ENCODE assay signal across 24 cellular contexts in the genomic region with DNA sequence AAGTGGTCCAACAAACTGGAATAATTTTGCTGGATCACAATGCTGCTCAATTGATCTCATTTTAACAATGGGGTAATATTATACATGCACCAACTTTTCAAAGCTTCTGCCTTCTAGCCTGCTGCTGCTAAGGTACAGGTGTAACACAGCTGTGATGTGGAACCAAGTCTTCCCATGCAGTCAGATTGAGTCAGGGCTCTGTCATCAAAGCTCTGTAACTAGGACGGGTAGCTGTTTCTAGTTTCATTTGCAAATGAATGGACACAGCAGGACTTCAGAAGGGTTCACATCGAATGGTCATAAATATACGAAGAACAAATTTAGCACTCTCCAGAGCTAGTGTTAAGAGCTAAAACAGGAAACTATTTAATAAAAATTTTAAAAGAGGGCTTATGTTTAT.
"Had no signal": no experiment of that assay in that cellular context is flagged by ENCODE, and none has a peak within 500 bp of the region (broad histone marks: within the 10 kb centered on the region; RNA-seq: fewer than 3 reads in every experiment).

No MANE protein-coding gene starts in this region.

- H3K36me3 Mint-ChIP-seq: immature natural killer cell, naive B cell had no signal

- H3K4me1 ChIP-seq: lower lobe of right lung, pancreas had no signal

- DNase-seq: dermis blood vessel endothelial cell; effector CD4-positive, alpha-beta T cell; endodermal cell; heart left ventricle; hippocampal formation; immature natural killer cell; left cardiac atrium; left ventricle myocardium inferior; lower lobe of right lung; mesenchymal stem cell; naive B cell; occipital lobe; pancreas; right cardiac atrium; small intestine; stimulated activated CD4-positive, alpha-beta T cell treated with anti-CD3 and anti-CD28 coated beads, Interleukin-12 subunit alpha, Interleukin-12 subunit beta, amount 100 ng/mL, for 4 hours; stimulated activated naive CD4-positive, alpha-beta T cell treated with Interleukin-2 at 50 U/mL for 16 hours; trophoblast cell had no signal

- ATAC-seq: heart left ventricle, left cardiac atrium, lower lobe of right lung, pancreas, right cardiac atrium had no signal

- H3K27me3 Mint-ChIP-seq: progenitor cell of endocrine pancreas had no signal

- H3K4me3 Mint-ChIP-seq: endodermal cell, immature natural killer cell, naive B cell, nephron had no signal

- H3K36me3 ChIP-seq: heart left ventricle, left ventricle myocardium inferior, lower lobe of right lung, pancreas had no signal

- H3K27ac ChIP-seq: heart left ventricle, left ventricle myocardium inferior, lower lobe of right lung, pancreas had no signal

- FAIRE-seq: colon, endothelial cell of umbilical vein, frontal cortex, keratinocyte, pancreas, small intestine had no signal

- H3K27me3 ChIP-seq: heart left ventricle, pancreas had no signal

- H3K9me3 Mint-ChIP-seq: endodermal cell, naive B cell, nephron had no signal

- H3K4me3 ChIP-seq: heart left ventricle, left ventricle myocardium inferior, lower lobe of right lung, pancreas had no signal

- H3K4me1 Mint-ChIP-seq: endodermal cell, immature natural killer cell, naive B cell, nephron had no signal

- H3K27ac Mint-ChIP-seq: endodermal cell, immature natural killer cell, nephron, progenitor cell of endocrine pancreas had no signal

- H3K9me3 ChIP-seq: heart left ventricle, left ventricle myocardium inferior, lower lobe of right lung, pancreas had no signal
